In genomic region chr7:145462463-145462862, GRCh38 we compare ENCODE assay signal across 25 cellular contexts.
DNase-seq lines count a peak whose midpoint lies in the region; ATAC-seq, FAIRE-seq and TF ChIP-seq lines count a peak whose summit lies in the region.
"Had no signal": no experiment of that assay in that cellular context is flagged by ENCODE, and none has a peak within 500 bp of the region (broad histone marks: within the 10 kb centered on the region; RNA-seq: fewer than 3 reads in every experiment).

No MANE protein-coding gene starts in this region.

- H3K4me1 ChIP-seq in pancreas, result no peaks in the 10 kb centered on the region
- H3K4me1 ChIP-seq: A549, BE2C, BLaER1 had no signal

- H3K27me3 ChIP-seq in pancreas, result no peaks in the 10 kb centered on the region
- H3K27me3 ChIP-seq: BE2C, BLaER1 had no signal

- intact Hi-C loops in pancreas (cut with DNase I), result no loop called here

- DNase-seq in DMS53 (lab: John Stamatoyannopoulos, UW) (peak; percentile 21), DMS53 treated with DMSO at 0.1 percent for 48 hours (lab: John Stamatoyannopoulos, UW; ENCODE audit: unreplicated experiment) (no peak), NCI-H748 (lab: John Stamatoyannopoulos, UW; ENCODE audit: unreplicated experiment) (peak; percentile 5), NCI-H748 treated with DMSO at 0.1 percent for 48 hours (lab: John Stamatoyannopoulos, UW) (no peak), pancreas (peak in 3 of 6 donors; percentile 44 to 72 (median 66)), NCI-H226 (no peak)
- DNase-seq: BE2C; C1 segment of cervical spinal cord; CD4-positive, alpha-beta memory T cell; CD4-positive, CD25-positive, alpha-beta regulatory T cell; CD8-positive, alpha-beta memory T cell; COR-L47; DMS 273 treated with DMSO at 0.1 percent for 48 hours; DMS153; DMS79; DND-41; EL; GDM1 had no signal

- H3K27ac ChIP-seq in pancreas, result no peak overlapping the region
- H3K27ac ChIP-seq: 22Rv1, A549, BLaER1 had no signal

- no peaks in the 10 kb centered on the region for H3K9me3 ChIP-seq in pancreas
- H3K9me3 ChIP-seq: A549, BE2C, BLaER1 had no signal

- peak; percentile 23 to 94 (median 82) for ATAC-seq in pancreas
- ATAC-seq in activated CD4-positive, CD25-positive, alpha-beta regulatory T cell treated with anti-CD3 and anti-CD28 coated beads, Interleukin-2, amount 50 U/mL, for 24 hours, result no peak
- ATAC-seq: A549, GM12878 had no signal

- no peak overlapping the region for H3K4me3 ChIP-seq in pancreas
- H3K4me3 ChIP-seq: A549, BLaER1, GM12878 had no signal

- no peak for FAIRE-seq in pancreas (lab: Jason Lieb, UNC)
- FAIRE-seq: A549, GM12878, GM12892, GM18507 had no signal

- 35 to 36% methylated on average over 4 of the region's 4 CpGs for WGBS in pancreas, 2 donors

- no peaks in the 10 kb centered on the region for H3K36me3 ChIP-seq in pancreas
- H3K36me3 ChIP-seq: BE2C, BLaER1 had no signal

- TF ChIP-seq CTCF in pancreas (IDR thresholded peaks at IDR 0.05), result no peak

Comparison
In these comparisons a context has a peak if more than half of its experiments do, and no peak if none do; other contexts are left out.
1. DNase-seq: peak in DMS53 (single experiment) and NCI-H748 (single experiment); none in DMS53 treated with DMSO at 0.1 percent for 48 hours (single experiment), NCI-H748 treated with DMSO at 0.1 percent for 48 hours (single experiment) and NCI-H226 (single experiment).
2. ATAC-seq: peak in pancreas (4 of 4); none in activated CD4-positive, CD25-positive, alpha-beta regulatory T cell treated with anti-CD3 and anti-CD28 coated beads, Interleukin-2, amount 50 U/mL, for 24 hours (0 of 2).